In the genomic region with DNA sequence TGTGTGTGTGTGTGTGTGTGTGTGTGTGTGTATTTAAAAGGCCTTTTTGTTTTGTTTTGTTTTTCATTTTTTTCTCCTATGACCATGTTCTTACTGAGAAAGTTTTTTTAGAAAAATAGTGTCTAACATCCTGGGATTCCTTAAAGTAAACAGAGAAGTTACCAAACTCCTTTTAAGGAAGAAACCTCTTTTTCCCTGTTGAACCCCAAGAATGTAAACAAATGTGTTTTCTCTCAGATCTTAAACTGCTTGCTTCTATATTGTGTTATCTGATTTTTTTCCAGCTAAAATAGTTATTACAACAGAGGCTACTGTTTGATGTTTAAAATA, we compare ENCODE assay signal across 22 cellular contexts. TPM values are rescaled to one million over a fixed set of nuclear protein-coding genes. Genes with fewer than 3 reads are reported as not detected.
A peak's percentile ranks its signal among the peaks of the same experiment; 100 is the strongest.
DNase-seq lines count a peak whose midpoint lies in the region; ATAC-seq and TF ChIP-seq lines count a peak whose summit lies in the region.
"Had no signal": no experiment of that assay in that cellular context is flagged by ENCODE, and none has a peak within 500 bp of the region (broad histone marks: within the 10 kb centered on the region; RNA-seq: fewer than 3 reads in every experiment).

No MANE protein-coding gene starts in this region.

- TF ChIP-seq CTCF in heart left ventricle (IDR thresholded peaks at IDR 0.05), result no peak
- no peak for TF ChIP-seq CTCF in type B pancreatic cell (conservative IDR thresholded peaks at IDR 0.05)

- H3K36me3 Mint-ChIP-seq in type B pancreatic cell, result no peaks in the 10 kb centered on the region

- H3K4me3 ChIP-seq in adipocyte (ENCODE audit: low read length), result no peak overlapping the region
- H3K4me3 ChIP-seq in heart left ventricle, result no peak overlapping the region
- H3K4me3 ChIP-seq: BLaER1 treated with 17β-estradiol and CSF1 and Interleukin-3, amounts not matched to agents 10 nM and 100 nM; right atrium auricular region; SJCRH30; thyroid gland had no signal

- no peak for TF ChIP-seq POLR2A in heart left ventricle (IDR thresholded peaks at IDR 0.05)

- no peak overlapping the region for H3K27ac Mint-ChIP-seq in type B pancreatic cell
- H3K27ac Mint-ChIP-seq: activated naive CD4-positive, alpha-beta T cell treated with anti-CD3 and anti-CD28 coated beads, Interleukin-2, amount 50 U/mL, for 24 hours had no signal

- H3K4me1 ChIP-seq in adipocyte (ENCODE audit: control insufficient read depth, insufficient read depth, low read length), result peaks cover 8% of the 10 kb centered on the region
- H3K4me1 ChIP-seq in heart left ventricle, result peaks cover 0 to 5% (median 0%) of the 10 kb centered on the region in 12 donors
- H3K4me1 ChIP-seq: right atrium auricular region, SJCRH30 had no signal

- peaks cover 3% of the 10 kb centered on the region for H3K9me3 ChIP-seq in adipocyte (ENCODE audit: control insufficient read depth, low read length)
- H3K9me3 ChIP-seq in heart left ventricle, result peaks cover 0 to 6% (median 0%) of the 10 kb centered on the region in 12 donors
- H3K9me3 ChIP-seq: right atrium auricular region, SJCRH30, thyroid gland had no signal

- H3K27ac ChIP-seq in heart left ventricle, result no peak overlapping the region
- H3K27ac ChIP-seq: BLaER1 treated with 17β-estradiol and CSF1 and Interleukin-3, amounts not matched to agents 10 nM and 100 nM; HL-60; KMS-11; right atrium auricular region; SJCRH30; thyroid gland had no signal

- H3K36me3 ChIP-seq in adipocyte (ENCODE audit: control insufficient read depth, insufficient read depth, low read length, severe bottlenecking) (no peaks in the 10 kb centered on the region), heart left ventricle (no peaks in the 10 kb centered on the region)
- H3K36me3 ChIP-seq: BLaER1 treated with 17β-estradiol and CSF1 and Interleukin-3, amounts not matched to agents 10 nM and 100 nM; right atrium auricular region; SJCRH30; thyroid gland had no signal

- intact Hi-C loops in sciatic nerve (cut with DNase I), result no loop called here
- intact Hi-C loops in heart left ventricle (cut with DNase I), result no loop called here

- H3K4me1 Mint-ChIP-seq in type B pancreatic cell (ENCODE audit: unreplicated experiment), result no peaks in the 10 kb centered on the region
- H3K4me1 Mint-ChIP-seq: activated naive CD4-positive, alpha-beta T cell treated with anti-CD3 and anti-CD28 coated beads, Interleukin-2, amount 50 U/mL, for 24 hours had no signal

- peaks cover 13% of the 10 kb centered on the region for H3K27me3 Mint-ChIP-seq in type B pancreatic cell
- H3K27me3 Mint-ChIP-seq: activated naive CD4-positive, alpha-beta T cell treated with anti-CD3 and anti-CD28 coated beads, Interleukin-2, amount 50 U/mL, for 24 hours had no signal

- H3K4me3 Mint-ChIP-seq in type B pancreatic cell, result no peak overlapping the region
- H3K4me3 Mint-ChIP-seq: activated naive CD4-positive, alpha-beta T cell treated with anti-CD3 and anti-CD28 coated beads, Interleukin-2, amount 50 U/mL, for 24 hours had no signal

- no peaks in the 10 kb centered on the region for H3K9me3 Mint-ChIP-seq in type B pancreatic cell

- H3K27me3 ChIP-seq in adipocyte (replicated peaks; ENCODE audit: control insufficient read depth, insufficient read depth, low read length), result no peaks in the 10 kb centered on the region
- H3K27me3 ChIP-seq in heart left ventricle, result peaks cover 0 to 14% (median 0%) of the 10 kb centered on the region in 9 donors
- H3K27me3 ChIP-seq: BLaER1 treated with 17β-estradiol and CSF1 and Interleukin-3, amounts not matched to agents 10 nM and 100 nM; right atrium auricular region; SJCRH30; thyroid gland had no signal

- DNase-seq in AG20443 (ENCODE audit: low spot score) (peak; percentile 14), adipocyte (ENCODE audit: low read depth) (peak; percentile 80), fibroblast of the conjunctiva (ENCODE audit: low read depth) (peak; percentile 63), sciatic nerve (ENCODE audit: low spot score) (no peak), heart left ventricle (no peak), CD1c-positive myeloid dendritic cell (ENCODE audit: extremely low spot score) (no peak), type B pancreatic cell (ENCODE audit: extremely low spot score, unreplicated experiment) (no peak), NCI-H510A (lab: John Stamatoyannopoulos, UW) (no peak)
- DNase-seq: activated CD4-positive, alpha-beta T cell treated with anti-CD3 and anti-CD28 coated beads for 4 hours; activated T-cell treated with anti-CD3 and anti-CD28 coated beads for 4 hours; cerebellar nuclear complex; NCI-H1417 treated with DMSO at 0.1 percent for 48 hours; NCI-H345; SJCRH30; stimulated activated CD4-positive, alpha-beta T cell treated with anti-CD3 and anti-CD28 coated beads, Interleukin-4, amount 100 ng/mL, for 24 hours; T-helper 9 cell; thyroid gland had no signal

- ATAC-seq in sciatic nerve (peak; percentile 53), heart left ventricle (no peak)

- H3K9ac ChIP-seq in adipocyte (ENCODE audit: low read length), result no peak overlapping the region
- H3K9ac ChIP-seq: BLaER1 treated with 17β-estradiol and CSF1 and Interleukin-3, amounts not matched to agents 10 nM and 100 nM; KMS-11 had no signal

RNA-seq across cellular contexts. Expression of a gene that starts 49.5 kb away (rescaled TPM):
- total RNA-seq in sciatic nerve, result 38.3 TPM
- 10 to 100 TPM; 22.3 to 41.1 (median 30.6) TPM for total RNA-seq in heart left ventricle
- polyA plus RNA-seq in heart left ventricle, result 10 to 100 TPM; 12.5 to 19.9 TPM
- total RNA-seq in type B pancreatic cell (ENCODE audit: low replicate concordance), result 28.0 and 42.6 TPM in 2 replicates

Comparison
In these comparisons a context has a peak if more than half of its experiments do, and no peak if none do; other contexts are left out.
1. DNase-seq: peak in AG20443 (single experiment), adipocyte (single experiment) and fibroblast of the conjunctiva (single experiment); none in sciatic nerve (single experiment), heart left ventricle (0 of 5), CD1c-positive myeloid dendritic cell (single experiment), type B pancreatic cell (single experiment) and NCI-H510A (single experiment).